Comparison of ENCODE assay signal across 22 cellular contexts in genomic region chrX:102672876-102673275, GRCh38.
"Had no signal": no experiment of that assay in that cellular context is flagged by ENCODE, and none has a peak within 500 bp of the region (broad histone marks: within the 10 kb centered on the region; RNA-seq: fewer than 3 reads in every experiment).

No MANE protein-coding gene starts in this region.

- H3K4me3 ChIP-seq: ascending aorta, esophagus squamous epithelium, neural progenitor cell, psoas muscle, thoracic aorta, upper lobe of right lung had no signal

- H3K4me2 ChIP-seq: neural progenitor cell, SK-N-SH had no signal

- H3K27ac ChIP-seq: esophagus squamous epithelium, neural progenitor cell, psoas muscle, upper lobe of right lung had no signal

- H3K9ac ChIP-seq: neural progenitor cell, SK-N-SH had no signal

- H3K4me1 ChIP-seq: ascending aorta, neural progenitor cell, psoas muscle, upper lobe of right lung had no signal

- H3K36me3 ChIP-seq: ascending aorta, esophagus squamous epithelium, neural progenitor cell, thoracic aorta, upper lobe of right lung had no signal

- H3K27me3 ChIP-seq: ascending aorta, esophagus squamous epithelium, neural progenitor cell, upper lobe of right lung had no signal

- H3K9me3 ChIP-seq: ascending aorta, esophagus squamous epithelium, psoas muscle, SK-N-SH, thoracic aorta, upper lobe of right lung had no signal

- H2AFZ ChIP-seq: neural progenitor cell had no signal

- DNase-seq: activated CD4-positive, alpha-beta T cell treated with anti-CD3 and anti-CD28 coated beads, Interleukin-2, amount 10 ng/mL, durations not matched to agents 7 days and 5 days; activated CD8-positive, alpha-beta T cell treated with anti-CD3 and anti-CD28 coated beads, Interleukin-2, amount 10 ng/mL, durations not matched to agents 7 days and 5 days; activated naive CD4-positive, alpha-beta T cell treated with anti-CD3 and anti-CD28 coated beads, Interleukin-2, amount 10 ng/mL, durations not matched to agents 7 days and 5 days; activated naive CD8-positive, alpha-beta T cell treated with anti-CD3 and anti-CD28 coated beads, Interleukin-2, amount 50 U/mL, for 24 hours; activated T-cell treated with anti-CD3 and anti-CD28 coated beads, Interleukin-2, amount 50 U/mL, for 24 hours; effector memory CD8-positive, alpha-beta T cell; esophagus squamous epithelium; hypothalamus; mammary epithelial cell; naive thymus-derived CD4-positive, alpha-beta T cell; psoas muscle; SK-N-SH; stimulated activated CD4-positive, alpha-beta T cell treated with anti-CD3 and anti-CD28 coated beads, Interleukin-4, amount 100 ng/mL, for 24 hours; T-cell; T-helper 9 cell; upper lobe of right lung had no signal

- ATAC-seq: activated CD8-positive, alpha-beta T cell treated with anti-CD3 and anti-CD28 coated beads, Interleukin-2, amount 10 ng/mL, durations not matched to agents 7 days and 5 days; activated naive CD8-positive, alpha-beta T cell treated with anti-CD3 and anti-CD28 coated beads, Interleukin-2, amount 50 U/mL, for 24 hours; effector memory CD8-positive, alpha-beta T cell; left lobe of liver; naive thymus-derived CD4-positive, alpha-beta T cell; psoas muscle; sciatic nerve; stimulated activated effector memory CD8-positive, alpha-beta T cell treated with anti-CD3 and anti-CD28 coated beads, Interleukin-12 subunit alpha, Interleukin-12 subunit beta, amount 100 ng/mL, for 72 hours; T-cell; upper lobe of right lung had no signal
